23 cellular contexts compared by ENCODE assay signal in genomic region chr10:42885491-42886270, GRCh38.
"Had no signal": no experiment of that assay in that cellular context is flagged by ENCODE, and none has a peak within 500 bp of the region (broad histone marks: within the 10 kb centered on the region; RNA-seq: fewer than 3 reads in every experiment).

No MANE protein-coding gene starts in this region.

- H3K4me3 ChIP-seq: MG63, SJSA1, SK-N-MC had no signal

- FAIRE-seq: HepG2, RCC 7860 had no signal

- H3K27me3 ChIP-seq: MG63, SJSA1 had no signal

- H3K4me1 ChIP-seq: SJSA1 had no signal

- DNase-seq: IMR-90, Karpas-422, KG1, MG63, NCI-H1092, NCI-H1105 treated with DMSO at 0.1 percent for 48 hours, NCI-H1417 treated with DMSO at 0.1 percent for 48 hours, NCI-H146, NCI-H1694 treated with DMSO at 0.1 percent for 48 hours, NCI-H1930, NCI-H2081, NCI-H2107, NCI-H2227 treated with DMSO at 0.1 percent for 48 hours, NCI-H524, NCI-H526 treated with DMSO at 0.1 percent for 48 hours, NCI-H748 treated with DMSO at 0.1 percent for 48 hours, Right ventricle myocardium superior, RPMI8226, SIG-M5 had no signal

- H3K9me3 ChIP-seq: MG63, SJSA1 had no signal

- H3K36me3 ChIP-seq: MG63, SJSA1 had no signal

- H3K27ac ChIP-seq: SJSA1, SK-N-MC had no signal
